In genomic region chr5:80164799-80165198, GRCh38 we compare ENCODE assay signal across 13 cellular contexts.
"Had no signal": no experiment of that assay in that cellular context is flagged by ENCODE, and none has a peak within 500 bp of the region (broad histone marks: within the 10 kb centered on the region; RNA-seq: fewer than 3 reads in every experiment).

No MANE protein-coding gene starts in this region.

- DNase-seq: activated CD4-positive, alpha-beta T cell treated with anti-CD3 and anti-CD28 coated beads for 36 hours; activated effector memory CD4-positive, alpha-beta T cell treated with Interleukin-2 at 50 U/mL for 16 hours; effector memory CD4-positive, alpha-beta T cell; foreskin melanocyte; mesendoderm; thyroid gland; uterus had no signal

- H3K4me1 ChIP-seq: ascending aorta, breast epithelium, thyroid gland, uterus had no signal

- H3K4me3 Mint-ChIP-seq: activated CD4-positive, alpha-beta T cell treated with anti-CD3 and anti-CD28 coated beads for 36 hours; dendritic cell treated with granulocyte-macrophage colony-stimulating factor and Interleukin-4, amounts not matched to agents 40 ng/mL and 50 ng/mL, for 4 days; neural crest cell; stimulated activated effector memory CD8-positive, alpha-beta T cell treated with anti-CD3 and anti-CD28 coated beads, Interleukin-12 subunit alpha, Interleukin-12 subunit beta, amount 100 ng/mL, for 72 hours; T-helper 1 cell treated with Interleukin-12 subunit alpha and Interleukin-12 subunit beta and Interleukin-4 antibody, amounts not matched to agents 30 μg/mL and 1 μg/mL, for 36 hours had no signal

- ATAC-seq: activated CD4-positive, alpha-beta T cell treated with anti-CD3 and anti-CD28 coated beads for 36 hours; stimulated activated effector memory CD8-positive, alpha-beta T cell treated with anti-CD3 and anti-CD28 coated beads, Interleukin-12 subunit alpha, Interleukin-12 subunit beta, amount 100 ng/mL, for 72 hours had no signal

- H3K27me3 ChIP-seq: ascending aorta, breast epithelium, thyroid gland, uterus had no signal

- H3K4me3 ChIP-seq: ascending aorta, breast epithelium, thyroid gland, uterus had no signal

- H3K36me3 ChIP-seq: thyroid gland, uterus had no signal

- H3K4me1 Mint-ChIP-seq: stimulated activated effector memory CD8-positive, alpha-beta T cell treated with anti-CD3 and anti-CD28 coated beads, Interleukin-12 subunit alpha, Interleukin-12 subunit beta, amount 100 ng/mL, for 72 hours had no signal

- H3K27me3 Mint-ChIP-seq: activated CD4-positive, alpha-beta T cell treated with anti-CD3 and anti-CD28 coated beads for 36 hours; dendritic cell treated with granulocyte-macrophage colony-stimulating factor and Interleukin-4, amounts not matched to agents 40 ng/mL and 50 ng/mL, for 4 days had no signal

- H3K9me3 Mint-ChIP-seq: dendritic cell treated with granulocyte-macrophage colony-stimulating factor and Interleukin-4, amounts not matched to agents 40 ng/mL and 50 ng/mL, for 4 days; stimulated activated effector memory CD8-positive, alpha-beta T cell treated with anti-CD3 and anti-CD28 coated beads, Interleukin-12 subunit alpha, Interleukin-12 subunit beta, amount 100 ng/mL, for 72 hours; T-helper 1 cell treated with Interleukin-12 subunit alpha and Interleukin-12 subunit beta and Interleukin-4 antibody, amounts not matched to agents 30 μg/mL and 1 μg/mL, for 36 hours had no signal

- H3K9me3 ChIP-seq: ascending aorta, breast epithelium, thyroid gland, uterus had no signal

- H3K27ac ChIP-seq: ascending aorta, breast epithelium, thyroid gland, uterus had no signal

- H3K27ac Mint-ChIP-seq: dendritic cell treated with granulocyte-macrophage colony-stimulating factor and Interleukin-4, amounts not matched to agents 40 ng/mL and 50 ng/mL, for 4 days; stimulated activated effector memory CD8-positive, alpha-beta T cell treated with anti-CD3 and anti-CD28 coated beads, Interleukin-12 subunit alpha, Interleukin-12 subunit beta, amount 100 ng/mL, for 72 hours; T-helper 1 cell treated with Interleukin-12 subunit alpha and Interleukin-12 subunit beta and Interleukin-4 antibody, amounts not matched to agents 30 μg/mL and 1 μg/mL, for 36 hours had no signal
